In the genomic region with DNA sequence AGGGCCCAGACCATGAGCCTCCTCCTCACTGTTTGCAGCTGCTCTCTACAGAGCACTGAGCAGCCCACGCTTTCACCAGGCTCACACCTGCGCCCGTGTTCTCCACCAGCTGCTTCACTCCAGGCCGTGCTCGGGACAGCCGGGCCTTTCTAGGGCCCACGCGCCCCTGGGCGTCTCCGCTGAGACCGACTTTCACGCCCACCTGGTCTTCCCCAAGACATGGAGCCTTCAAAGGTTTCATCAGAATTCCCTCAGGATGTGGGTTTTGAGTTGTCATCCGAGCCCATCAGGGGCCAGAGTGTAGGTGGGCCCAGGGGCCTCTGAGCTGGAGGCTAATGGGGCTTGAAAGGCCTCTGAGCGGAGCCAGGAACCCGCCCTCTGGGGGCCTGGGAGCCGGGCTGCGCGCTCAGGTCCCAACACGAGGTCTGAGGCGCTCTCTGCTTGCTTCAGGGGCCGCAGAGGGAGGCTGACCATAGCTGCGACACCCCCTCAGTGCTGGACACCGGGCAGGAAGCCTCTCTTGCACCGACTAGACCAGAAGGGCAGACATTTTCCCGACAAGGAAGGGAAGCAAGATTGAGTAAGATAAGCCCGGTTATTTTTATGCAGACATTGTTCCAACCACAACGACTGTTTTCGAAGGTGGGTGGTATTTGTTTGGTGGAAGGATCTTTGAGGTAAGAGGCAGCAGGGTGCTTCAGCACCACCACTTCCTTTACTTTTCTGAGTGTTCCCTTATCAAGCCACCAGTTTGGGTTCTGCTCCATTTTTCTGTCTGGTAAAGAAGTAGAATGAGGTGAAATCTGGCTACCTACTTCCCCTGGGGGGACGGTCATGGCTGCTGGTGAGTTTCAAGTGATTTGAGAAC, we compare ENCODE assay signal across 9 cellular contexts.
A peak's percentile ranks its signal among the peaks of the same experiment; 100 is the strongest.
DNase-seq lines count a peak whose midpoint lies in the region; ATAC-seq and TF ChIP-seq lines count a peak whose summit lies in the region.
"Had no signal": no experiment of that assay in that cellular context is flagged by ENCODE, and none has a peak within 500 bp of the region (broad histone marks: within the 10 kb centered on the region; RNA-seq: fewer than 3 reads in every experiment).

No MANE protein-coding gene starts in this region.

- H3K27me3 Mint-ChIP-seq in activated CD4-positive, alpha-beta T cell treated with anti-CD3 and anti-CD28 coated beads, Interleukin-2, amount 10 ng/mL, durations not matched to agents 7 days and 5 days: no peaks in the 10 kb centered on the region

- H4K20me1 ChIP-seq in osteoblast (ENCODE audit: insufficient read depth, low read length): no peaks in the 10 kb centered on the region

- H3K4me2 ChIP-seq in osteoblast (ENCODE audit: insufficient read depth, low read length): no peak overlapping the region

- WGBS in upper lobe of left lung, 2 donors: 68 to 87% methylated on average over 20 to 29 of the region's 29 CpGs
- WGBS in esophagus squamous epithelium, 2 donors: 71 to 75% methylated on average over 10 to 14 of the region's 29 CpGs

- H3K27ac ChIP-seq in upper lobe of left lung (peak overlapping the region in 2 of 4 donors; percentile 24 to 50), esophagus squamous epithelium (peak overlapping the region in 2 of 4 donors; percentile 22 to 65), osteoblast (ENCODE audit: low read depth, low read length) (no peak overlapping the region)
- H3K27ac ChIP-seq: SK-N-MC had no signal

- H3K36me3 ChIP-seq in upper lobe of left lung: no peaks in the 10 kb centered on the region
- H3K36me3 ChIP-seq in esophagus squamous epithelium: no peaks in the 10 kb centered on the region
- no peaks in the 10 kb centered on the region for H3K36me3 ChIP-seq in osteoblast (ENCODE audit: insufficient read depth, low read length)

- no peaks in the 10 kb centered on the region for H3K79me2 ChIP-seq in osteoblast (ENCODE audit: insufficient read depth, low read length)

- intact Hi-C loops in esophagus squamous epithelium (cut with DNase I): no loop called here

- peak; percentile 75 for DNase-seq in activated CD4-positive, alpha-beta T cell treated with anti-CD3 and anti-CD28 coated beads, Interleukin-2, amount 10 ng/mL, durations not matched to agents 7 days and 5 days
- peak; percentile 60 for DNase-seq in islet precursor cell
- DNase-seq in upper lobe of left lung: peak in 1 of 2 donors; percentile 80
- no peak for DNase-seq in esophagus squamous epithelium (lab: John Stamatoyannopoulos, UW)
- DNase-seq in osteoblast (ENCODE audit: insufficient read length, low spot score, missing footprints): no peak
- no peak for DNase-seq in nucleus accumbens (lab: John Stamatoyannopoulos, UW)

- ATAC-seq in GM19324 (IDR thresholded peaks at IDR 0.05; ENCODE audit: low FRiP score, unreplicated experiment): peak; percentile 45
- peak; percentile 46 for ATAC-seq in HG03139 (IDR thresholded peaks at IDR 0.05; ENCODE audit: unreplicated experiment)
- ATAC-seq in upper lobe of left lung (ENCODE audit: low FRiP score in 2 of 2): peak; percentile 16 to 20

- H3K4me3 Mint-ChIP-seq in activated CD4-positive, alpha-beta T cell treated with anti-CD3 and anti-CD28 coated beads, Interleukin-2, amount 10 ng/mL, durations not matched to agents 7 days and 5 days: peak overlapping the region; percentile 77

- H3K4me1 Mint-ChIP-seq in activated CD4-positive, alpha-beta T cell treated with anti-CD3 and anti-CD28 coated beads, Interleukin-2, amount 10 ng/mL, durations not matched to agents 7 days and 5 days: peaks cover 79% of the 10 kb centered on the region

- POLR2A ChIA-PET in activated CD4-positive, alpha-beta T cell treated with anti-CD3 and anti-CD28 coated beads, Interleukin-2, amount 10 ng/mL, durations not matched to agents 7 days and 5 days (lab: Charles Lee): interaction anchor here (1.0 to 1.2 kb wide), 2 partner anchors 50 to 124 kb away, joined by 3 to 14 read pairs; a partner anchor contains a TSS

- H3K36me3 Mint-ChIP-seq in activated CD4-positive, alpha-beta T cell treated with anti-CD3 and anti-CD28 coated beads, Interleukin-2, amount 10 ng/mL, durations not matched to agents 7 days and 5 days (ENCODE audit: low read depth): peaks cover 30% of the 10 kb centered on the region

- TF ChIP-seq POLR2A in upper lobe of left lung (IDR thresholded peaks at IDR 0.05): no peak
- TF ChIP-seq POLR2A in esophagus squamous epithelium (IDR thresholded peaks at IDR 0.05): peak in 1 of 4 donors; percentile 7

- no peak for TF ChIP-seq CTCF in upper lobe of left lung (IDR thresholded peaks at IDR 0.05)
- no peak for TF ChIP-seq CTCF in esophagus squamous epithelium (IDR thresholded peaks at IDR 0.05)
- TF ChIP-seq CTCF in osteoblast (IDR thresholded peaks at IDR 0.05; ENCODE audit: extremely low read depth, low read depth, low read length): no peak

- H3K9me3 ChIP-seq in upper lobe of left lung: no peaks in the 10 kb centered on the region
- H3K9me3 ChIP-seq in esophagus squamous epithelium: no peaks in the 10 kb centered on the region
- no peaks in the 10 kb centered on the region for H3K9me3 ChIP-seq in osteoblast (ENCODE audit: low read depth, low read length)

- no peak overlapping the region for H3K4me3 ChIP-seq in upper lobe of left lung
- H3K4me3 ChIP-seq in esophagus squamous epithelium: no peak overlapping the region
- H3K4me3 ChIP-seq in osteoblast (ENCODE audit: insufficient read depth, low read length): no peak overlapping the region
- H3K4me3 ChIP-seq: SK-N-MC had no signal

- no peak overlapping the region for H2AFZ ChIP-seq in osteoblast (ENCODE audit: low read length)

- H3K9me3 Mint-ChIP-seq in activated CD4-positive, alpha-beta T cell treated with anti-CD3 and anti-CD28 coated beads, Interleukin-2, amount 10 ng/mL, durations not matched to agents 7 days and 5 days: peaks cover 7% of the 10 kb centered on the region

- CTCF ChIA-PET in activated CD4-positive, alpha-beta T cell treated with anti-CD3 and anti-CD28 coated beads, Interleukin-2, amount 10 ng/mL, durations not matched to agents 7 days and 5 days (lab: Charles Lee): interaction anchor here (1.0 to 2.0 kb wide), 3 partner anchors 11 to 17 kb away, joined by 3 to 11 read pairs (median 5); no protein-coding TSS in a partner anchor

- TF ChIP-seq EP300 in upper lobe of left lung (IDR thresholded peaks at IDR 0.05): no peak

- peak overlapping the region; percentile 98 for H3K27ac Mint-ChIP-seq in activated CD4-positive, alpha-beta T cell treated with anti-CD3 and anti-CD28 coated beads, Interleukin-2, amount 10 ng/mL, durations not matched to agents 7 days and 5 days

- H3K27me3 ChIP-seq in upper lobe of left lung (no peaks in the 10 kb centered on the region), esophagus squamous epithelium (no peaks in the 10 kb centered on the region), osteoblast (ENCODE audit: insufficient read depth, low read length) (no peaks in the 10 kb centered on the region)

- peaks cover 0 to 31% (median 8%) of the 10 kb centered on the region in 4 donors for H3K4me1 ChIP-seq in upper lobe of left lung
- peaks cover 0 to 16% (median 0%) of the 10 kb centered on the region in 3 donors for H3K4me1 ChIP-seq in esophagus squamous epithelium
- peaks cover 22% of the 10 kb centered on the region for H3K4me1 ChIP-seq in osteoblast (ENCODE audit: insufficient read depth, low read length)

Comparison
In these comparisons a context has a peak if more than half of its experiments do, and no peak if none do; other contexts are left out.
1. DNase-seq: peak in activated CD4-positive, alpha-beta T cell treated with anti-CD3 and anti-CD28 coated beads, Interleukin-2, amount 10 ng/mL, durations not matched to agents 7 days and 5 days (single experiment) and islet precursor cell (single experiment); none in esophagus squamous epithelium (single experiment), osteoblast (single experiment) and nucleus accumbens (0 of 56).
2. Peak in every context shown above with its lines, with median percentiles within 50 percentile points of each other: ATAC-seq.